ENCODE assay signal across 21 cellular contexts in the genomic region with DNA sequence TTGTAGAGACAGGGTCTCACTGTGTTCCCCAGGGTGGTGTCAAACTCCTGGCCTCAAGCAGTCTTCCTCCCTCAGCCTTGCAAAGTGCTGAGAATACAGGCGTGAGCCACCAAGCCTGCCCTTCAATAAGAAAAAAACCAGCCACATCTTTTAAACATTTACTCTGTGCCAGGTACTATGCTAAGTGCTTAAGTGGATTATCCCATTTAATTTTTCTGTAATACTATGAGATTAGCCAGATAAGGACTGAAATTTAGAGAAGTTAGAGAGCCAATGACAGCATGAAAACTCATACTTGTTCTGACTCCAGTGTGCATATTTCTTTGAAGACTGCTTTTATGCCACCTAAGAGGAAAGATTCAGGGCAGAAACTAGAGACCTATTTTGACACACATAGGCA. TPM values are rescaled to one million over a fixed set of nuclear protein-coding genes. Genes with fewer than 3 reads are reported as not detected.
A peak's percentile ranks its signal among the peaks of the same experiment; 100 is the strongest.
DNase-seq lines count a peak whose midpoint lies in the region; ATAC-seq, FAIRE-seq and TF ChIP-seq lines count a peak whose summit lies in the region.
"Had no signal": no experiment of that assay in that cellular context is flagged by ENCODE, and none has a peak within 500 bp of the region (broad histone marks: within the 10 kb centered on the region; RNA-seq: fewer than 3 reads in every experiment).

No MANE protein-coding gene starts in this region.

- POLR2A ChIA-PET in SK-N-SH (lab: Yijun Ruan, JAX), result no interaction called here

- H2AFZ ChIP-seq in SK-N-SH (ENCODE audit: low read depth), result no peak overlapping the region

- H3K4me2 ChIP-seq in SK-N-SH, result no peak overlapping the region
- H3K4me2 ChIP-seq: A549; BLaER1 treated with 17β-estradiol and CSF1 and Interleukin-3, amounts not matched to agents 10 nM and 100 nM had no signal

- H3K9me3 ChIP-seq in SK-N-SH, result no peaks in the 10 kb centered on the region
- H3K9me3 ChIP-seq: A549, Caco-2 had no signal

- peaks cover 42 to 57% of the 10 kb centered on the region in 2 experiments for H3K36me3 ChIP-seq in SK-N-SH (replicated peaks in 1 of 2; ENCODE audit: control insufficient read depth in 1 of 2, insufficient read depth in 2 of 2, low read length in 1 of 2)

- H3K79me2 ChIP-seq in SK-N-SH (ENCODE audit: insufficient read depth), result peaks cover 6% of the 10 kb centered on the region

- no peaks in the 10 kb centered on the region for H3K9me2 ChIP-seq in SK-N-SH

- no peak overlapping the region for H3K9ac ChIP-seq in SK-N-SH
- H3K9ac ChIP-seq: BLaER1 treated with 17β-estradiol and CSF1 and Interleukin-3, amounts not matched to agents 10 nM and 100 nM had no signal

- H3K4me3 ChIP-seq in SK-N-SH (ENCODE audit: low read depth in 2 of 2, low read length in 1 of 2) (no peak overlapping the region), retinal pigment epithelial cell (ENCODE audit: low read length) (no peak overlapping the region)
- H3K4me3 ChIP-seq: A549; BLaER1 treated with 17β-estradiol and CSF1 and Interleukin-3, amounts not matched to agents 10 nM and 100 nM had no signal

- CTCF ChIA-PET in SK-N-SH (lab: Yijun Ruan, JAX), result no interaction called here

- no peak for TF ChIP-seq EP300 in SK-N-SH (IDR thresholded peaks at IDR 0.05; ENCODE audit: borderline replicate concordance in 1 of 2, low read depth in 1 of 2, low read length in 1 of 2)

- H3F3A ChIP-seq in SK-N-SH (replicated peaks; ENCODE audit: insufficient read depth), result no peaks in the 10 kb centered on the region

- no peak for TF ChIP-seq RAD21 in SK-N-SH (IDR thresholded peaks at IDR 0.05; ENCODE audit: low read length)

- ATAC-seq in GM21825 (IDR thresholded peaks at IDR 0.05; ENCODE audit: unreplicated experiment) (no peak), HG03442 (IDR thresholded peaks at IDR 0.05; ENCODE audit: unreplicated experiment) (no peak)
- ATAC-seq: A549; CD8-positive, alpha-beta T cell had no signal

- no peaks in the 10 kb centered on the region for H4K20me1 ChIP-seq in SK-N-SH (ENCODE audit: insufficient read depth)

- no peak for TF ChIP-seq CTCF in D721Med (IDR thresholded peaks at IDR 0.05; ENCODE audit: insufficient read depth, missing control alignments)
- TF ChIP-seq CTCF in SK-N-SH (IDR thresholded peaks at IDR 0.05), result no peak
- TF ChIP-seq CTCF in retinal pigment epithelial cell (conservative IDR thresholded peaks at IDR 0.05; ENCODE audit: low read depth, low read length), result no peak

- H3K27ac ChIP-seq in SK-N-SH (ENCODE audit: low read depth in 2 of 2, low read length in 1 of 2), result no peak overlapping the region
- H3K27ac ChIP-seq: 22Rv1; A549; BLaER1 treated with 17β-estradiol and CSF1 and Interleukin-3, amounts not matched to agents 10 nM and 100 nM; C4-2B had no signal

- H3K4me1 ChIP-seq in SK-N-SH (ENCODE audit: control insufficient read depth in 1 of 2, insufficient read depth in 2 of 2, low read depth in 1 of 2, low read length in 1 of 2), result peaks cover 0 to 2% of the 10 kb centered on the region in 2 experiments; a peak in 1 of 4 replicates
- H3K4me1 ChIP-seq: A549; BLaER1 treated with 17β-estradiol and CSF1 and Interleukin-3, amounts not matched to agents 10 nM and 100 nM; Caco-2 had no signal

- WGBS in SK-N-SH (ENCODE audit: low lambda C conversion rate), result 100% methylated on average over 1 of the region's 1 CpG

- H3K27me3 ChIP-seq in SK-N-SH (ENCODE audit: insufficient read depth), result no peaks in the 10 kb centered on the region
- H3K27me3 ChIP-seq: BLaER1 treated with 17β-estradiol and CSF1 and Interleukin-3, amounts not matched to agents 10 nM and 100 nM had no signal

- DNase-seq in NCI-H82 (lab: John Stamatoyannopoulos, UW) (peak; percentile 5), NCI-H82 treated with DMSO at 0.1 percent for 48 hours (lab: John Stamatoyannopoulos, UW; ENCODE audit: unreplicated experiment) (no peak), D721Med (ENCODE audit: insufficient read length, low spot score) (no peak), SK-N-SH (no peak), retinal pigment epithelial cell (ENCODE audit: low read depth) (peak; percentile 42)
- DNase-seq: AML-193; Caco-2; Calu3; CD4-positive, alpha-beta T cell; CD8-positive, alpha-beta T cell; DMS79 treated with DMSO at 0.1 percent for 48 hours; GF-D8 had no signal

- FAIRE-seq in D721Med (lab: Jason Lieb, UNC), result peak; percentile 35
- FAIRE-seq: A549, G401.6, GM12891, GM19239 had no signal

TF ChIP-seq in SK-N-SH, 30 proteins besides CTCF, POLR2A, EP300 and RAD21:
- peak; percentile 34; the same call in 1 of the 2 replicates for TF ChIP-seq RCOR1 (IDR thresholded peaks at IDR 0.05; ENCODE audit: low read length)
- peak; percentile 34; the same call in 1 of the 2 replicates for TF ChIP-seq GATA2 (CRISPR knock-in tag; IDR thresholded peaks at IDR 0.05)
- no peak for TF ChIP-seq MXI1 (IDR thresholded peaks at IDR 0.05; ENCODE audit: low read depth, low read length)
TF ChIP-seq in SK-N-SH: peak in this region for 2.

RNA-seq across cellular contexts. Expression of a gene that starts 35.7 kb away (rescaled TPM):
- 107 and 109 TPM in 2 replicates for polyA plus RNA-seq in SK-N-SH (2012; rRNA removed)
- 63.2 and 79.8 TPM in 2 replicates for polyA plus RNA-seq in SK-N-SH (2012; cell fraction: cytosol; rRNA removed)
- polyA plus RNA-seq in SK-N-SH (2012; cell fraction: nucleus; rRNA removed), result 91.8 and 122 TPM in 2 replicates

RNA-seq across cellular contexts. Expression of a gene that starts 35.9 kb away (rescaled TPM):
- 7.0 and 9.9 TPM in 2 replicates for polyA plus RNA-seq in SK-N-SH (2012; rRNA removed)
- polyA plus RNA-seq in SK-N-SH (2012; cell fraction: cytosol; rRNA removed), result 5.3 and 6.7 TPM in 2 replicates
- polyA plus RNA-seq in SK-N-SH (2012; cell fraction: nucleus; rRNA removed), result 22.3 and 23.4 TPM in 2 replicates

Comparison
In these comparisons a context has a peak if more than half of its experiments do, and no peak if none do; other contexts are left out.
1. DNase-seq: peak in NCI-H82 (single experiment) and retinal pigment epithelial cell (single experiment); none in NCI-H82 treated with DMSO at 0.1 percent for 48 hours (single experiment), D721Med (single experiment) and SK-N-SH (single experiment).